ENCODE assay signal across 15 cellular contexts in the genomic region with DNA sequence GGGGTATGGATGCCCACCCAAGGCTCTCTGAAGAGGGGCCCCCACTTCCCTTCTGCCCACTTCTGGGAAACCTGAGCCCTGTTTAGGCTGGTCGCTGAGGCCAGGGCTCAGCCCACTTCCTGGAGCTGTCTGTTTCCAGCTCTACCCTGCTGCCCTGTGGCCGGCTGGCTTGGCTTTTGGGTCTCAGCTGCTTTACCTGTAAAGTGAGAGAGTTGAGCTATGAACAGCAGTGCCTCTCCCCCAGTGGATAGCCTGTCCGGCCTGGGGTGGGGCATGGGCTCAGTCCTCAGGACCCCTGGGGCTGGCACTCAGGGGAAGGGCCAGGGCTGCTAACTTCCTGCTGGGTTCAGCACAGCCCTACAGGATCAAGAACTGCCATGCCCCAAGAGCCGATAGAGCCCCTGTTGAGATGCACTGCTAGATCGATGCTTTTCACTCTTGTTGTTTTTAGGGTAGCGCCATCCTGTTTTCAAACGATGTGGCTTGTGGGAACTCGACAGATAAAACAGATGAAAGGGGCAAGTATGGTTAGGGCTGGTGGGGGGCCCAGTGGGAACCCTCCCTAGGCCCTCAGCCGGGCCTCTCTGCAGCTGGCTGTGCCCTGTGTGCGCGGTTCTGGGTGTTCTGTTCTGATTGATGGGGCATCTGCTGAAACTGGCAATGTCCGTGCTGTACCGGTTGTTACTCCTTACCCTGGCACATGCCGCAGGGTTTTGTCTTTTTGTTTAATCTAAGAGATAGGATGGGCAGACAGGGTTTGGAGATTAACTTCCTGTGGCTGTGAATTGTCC. TPM values are rescaled to one million over a fixed set of nuclear protein-coding genes. Genes with fewer than 3 reads are reported as not detected.
A peak's percentile ranks its signal among the peaks of the same experiment; 100 is the strongest.
DNase-seq lines count a peak whose midpoint lies in the region; ATAC-seq and TF ChIP-seq lines count a peak whose summit lies in the region.
"Had no signal": no experiment of that assay in that cellular context is flagged by ENCODE, and none has a peak within 500 bp of the region (broad histone marks: within the 10 kb centered on the region; RNA-seq: fewer than 3 reads in every experiment).

No MANE protein-coding gene starts in this region.

- peak overlapping the region; percentile 7 for H3K18ac ChIP-seq in mesendoderm (ENCODE audit: low read length)

- no peak overlapping the region for H2BK5ac ChIP-seq in mesendoderm (ENCODE audit: low read length)

- H3K56ac ChIP-seq in mesendoderm (ENCODE audit: low read length), result peak overlapping the region; percentile 46

- H3K9me3 Mint-ChIP-seq in activated naive CD8-positive, alpha-beta T cell treated with anti-CD3 and anti-CD28 coated beads for 36 hours, result no peaks in the 10 kb centered on the region
- H3K9me3 Mint-ChIP-seq: brain; stimulated activated naive B cell treated with anti-CD40 and anti-IgM and Interleukin-4, amounts not matched to agents 10 μg/mL and 1 μg/mL and 100 μg/mL, for 72 hours had no signal

- H3K27me3 ChIP-seq in ACC112 (ENCODE audit: insufficient read depth, low read length) (no peaks in the 10 kb centered on the region), HCT116 (ENCODE audit: insufficient read depth, low read length) (no peaks in the 10 kb centered on the region), mesendoderm (ENCODE audit: insufficient read depth, low read length, poor library complexity) (no peaks in the 10 kb centered on the region)

- H2BK15ac ChIP-seq in mesendoderm (replicated peaks; ENCODE audit: low read depth), result no peak overlapping the region

- H4K8ac ChIP-seq in mesendoderm (ENCODE audit: low read depth, low read length), result no peak overlapping the region

- no TSS peak for BruUV-seq in HCT116 (replicated peaks; lab: Mats Ljungman, UMichigan)

- no peaks in the 10 kb centered on the region for H3K27me3 Mint-ChIP-seq in activated naive CD8-positive, alpha-beta T cell treated with anti-CD3 and anti-CD28 coated beads for 36 hours

- H3K36me3 ChIP-seq in ACC112 (ENCODE audit: insufficient read depth, low read length), result no peaks in the 10 kb centered on the region
- H3K36me3 ChIP-seq in HCT116 (ENCODE audit: control insufficient read depth in 1 of 2, insufficient read depth in 2 of 2, low read length in 2 of 2), result no peaks in the 10 kb centered on the region
- no peaks in the 10 kb centered on the region for H3K36me3 ChIP-seq in mesendoderm (ENCODE audit: control insufficient read depth, insufficient read depth, low read length)

- H3K9ac ChIP-seq in HCT116 (ENCODE audit: low read length), result no peak overlapping the region
- H3K9ac ChIP-seq in mesendoderm (ENCODE audit: low read length), result no peak overlapping the region
- H3K9ac ChIP-seq: parathyroid adenoma had no signal

- intact Hi-C loops in HCT116 (cut with micrococcal nuclease), result no loop called here

- no peak overlapping the region for H3K4ac ChIP-seq in mesendoderm (ENCODE audit: low read depth, low read length)

- H3K79me1 ChIP-seq in mesendoderm (ENCODE audit: low read length), result no peaks in the 10 kb centered on the region

- no peak for TF ChIP-seq POLR2A in HCT116 (IDR thresholded peaks at IDR 0.05; ENCODE audit: borderline replicate concordance, extremely low read depth, insufficient read depth, insufficient read length)

- CTCF ChIA-PET in HCT116 (lab: Charles Lee), result no interaction called here

- RAD21 ChIA-PET in HCT116 (lab: Charles Lee; ENCODE audit: low non-redundant PET in 1 of 2, low total read pairs in 2 of 2, uncharacterized antibody in 2 of 2, unreplicated experiment in 2 of 2), result no interaction called here

- peak overlapping the region; percentile 40 for H3K4me3 Mint-ChIP-seq in activated naive CD8-positive, alpha-beta T cell treated with anti-CD3 and anti-CD28 coated beads for 36 hours
- H3K4me3 Mint-ChIP-seq: stimulated activated naive B cell treated with anti-CD40 and anti-IgM and Interleukin-4, amounts not matched to agents 10 μg/mL and 1 μg/mL and 100 μg/mL, for 72 hours had no signal

- no peak for DNase-seq in HCT116 (ENCODE audit: low read depth, low spot score)
- peak; percentile 18 for DNase-seq in activated naive CD8-positive, alpha-beta T cell treated with anti-CD3 and anti-CD28 coated beads for 36 hours
- no peak for DNase-seq in mesendoderm
- DNase-seq in OCI-M1 (lab: John Stamatoyannopoulos, UW), result no peak
- DNase-seq in GM19240 (ENCODE audit: insufficient read length, low spot score), result no peak
- DNase-seq: NCI-H2081; stimulated activated CD4-positive, alpha-beta T cell treated with anti-CD3 and anti-CD28 coated beads, Interleukin-1b, Interleukin-23, amount 100 ng/mL, for 48 hours; stimulated activated naive B cell treated with anti-CD40 and anti-IgM and Interleukin-4, amounts not matched to agents 10 μg/mL and 1 μg/mL and 100 μg/mL, for 72 hours had no signal

- 0 out of 2 replicates have a peak, but pooled peaks have one; percentile 22 for ATAC-seq in HCT116
- ATAC-seq in GM21737 (IDR thresholded peaks at IDR 0.05; ENCODE audit: unreplicated experiment), result no peak
- no peak for ATAC-seq in HG02981 (IDR thresholded peaks at IDR 0.05; ENCODE audit: unreplicated experiment)
- ATAC-seq: stimulated activated naive B cell treated with anti-CD40 and anti-IgM and Interleukin-4, amounts not matched to agents 10 μg/mL and 1 μg/mL and 100 μg/mL, for 72 hours had no signal

- no peak for TF ChIP-seq CTCF in HCT116 (IDR thresholded peaks at IDR 0.05 in 2 of 3, conservative IDR thresholded peaks at IDR 0.05 in 1 of 3; ENCODE audit: borderline replicate concordance in 1 of 3, insufficient read depth in 1 of 3, low read depth in 2 of 3, low read length in 2 of 3)

- peaks cover 25% of the 10 kb centered on the region for H3K4me1 Mint-ChIP-seq in activated naive CD8-positive, alpha-beta T cell treated with anti-CD3 and anti-CD28 coated beads for 36 hours

- H3K27ac ChIP-seq in ACC112 (ENCODE audit: low read depth, low read length) (no peak overlapping the region), HCT116 (ENCODE audit: low read depth, low read length) (no peak overlapping the region), mesendoderm (ENCODE audit: low read depth, low read length) (no peak overlapping the region)
- H3K27ac ChIP-seq: C4-2B, parathyroid adenoma had no signal

- no peaks in the 10 kb centered on the region for H3K9me2 ChIP-seq in HCT116 (ENCODE audit: insufficient read depth)

- no peak overlapping the region for H2BK120ac ChIP-seq in mesendoderm (ENCODE audit: low read depth, low read length)

- POLR2A ChIA-PET in HCT116 (lab: Charles Lee), result no interaction called here

- H3K27ac Mint-ChIP-seq in activated naive CD8-positive, alpha-beta T cell treated with anti-CD3 and anti-CD28 coated beads for 36 hours, result peak overlapping the region; percentile 85
- H3K27ac Mint-ChIP-seq: stimulated activated naive B cell treated with anti-CD40 and anti-IgM and Interleukin-4, amounts not matched to agents 10 μg/mL and 1 μg/mL and 100 μg/mL, for 72 hours had no signal

- no peak overlapping the region for H3K23ac ChIP-seq in mesendoderm (ENCODE audit: low read length)

- no peaks in the 10 kb centered on the region for H4K20me1 ChIP-seq in HCT116 (ENCODE audit: insufficient read depth)

- no peak overlapping the region for H4K5ac ChIP-seq in mesendoderm (ENCODE audit: low read length)

- H3K36me3 Mint-ChIP-seq in activated naive CD8-positive, alpha-beta T cell treated with anti-CD3 and anti-CD28 coated beads for 36 hours, result no peaks in the 10 kb centered on the region
- H3K36me3 Mint-ChIP-seq: brain; stimulated activated naive B cell treated with anti-CD40 and anti-IgM and Interleukin-4, amounts not matched to agents 10 μg/mL and 1 μg/mL and 100 μg/mL, for 72 hours had no signal

- WGBS in mesendoderm (ENCODE audit: extremely low coverage, insufficient coverage, low lambda C conversion rate), result no CpG with 5 or more reads among the region's 14 CpGs

- no peak overlapping the region for H3K4me3 ChIP-seq in ACC112 (ENCODE audit: low read depth, low read length)
- H3K4me3 ChIP-seq in HCT116 (replicated peaks in 1 of 2; ENCODE audit: low read depth in 1 of 2, low read length in 2 of 2), result no peak overlapping the region
- H3K4me3 ChIP-seq in mesendoderm (ENCODE audit: low read length), result no peak overlapping the region
- H3K4me3 ChIP-seq: lung had no signal

- H2AFZ ChIP-seq in ACC112 (ENCODE audit: low read length, unreplicated experiment) (peak overlapping the region; percentile 34), HCT116 (ENCODE audit: low read depth, low read length, poor library complexity, severe bottlenecking) (no peak overlapping the region)
- H2AFZ ChIP-seq: parathyroid adenoma had no signal

- peaks cover 9% of the 10 kb centered on the region for H3K4me1 ChIP-seq in ACC112 (ENCODE audit: control insufficient read depth, insufficient read depth, low read length, unreplicated experiment)
- H3K4me1 ChIP-seq in HCT116 (ENCODE audit: control insufficient read depth in 1 of 2, insufficient read depth in 2 of 2, low read length in 2 of 2), result no peaks in the 10 kb centered on the region
- peaks cover 8% of the 10 kb centered on the region for H3K4me1 ChIP-seq in mesendoderm (ENCODE audit: control insufficient read depth, low read depth, low read length)
- H3K4me1 ChIP-seq: parathyroid adenoma had no signal

- no peak for TF ChIP-seq RAD21 in HCT116 (IDR thresholded peaks at IDR 0.05; ENCODE audit: low read depth)

- no peaks in the 10 kb centered on the region for H3K79me2 ChIP-seq in ACC112 (ENCODE audit: control insufficient read depth, insufficient read depth, low read length, unreplicated experiment)
- no peaks in the 10 kb centered on the region for H3K79me2 ChIP-seq in HCT116 (ENCODE audit: insufficient read depth, low read length)
- H3K79me2 ChIP-seq in mesendoderm (ENCODE audit: control insufficient read depth, insufficient read depth, low read length), result no peaks in the 10 kb centered on the region
- H3K79me2 ChIP-seq: parathyroid adenoma had no signal

- no peak overlapping the region for H2AK5ac ChIP-seq in mesendoderm (ENCODE audit: low read length)

- no peak overlapping the region for H3K4me2 ChIP-seq in HCT116 (ENCODE audit: low read length)
- H3K4me2 ChIP-seq in mesendoderm (ENCODE audit: low read length), result no peak overlapping the region

- no peaks in the 10 kb centered on the region for H3K9me3 ChIP-seq in HCT116 (ENCODE audit: control insufficient read depth in 1 of 2, insufficient read depth in 1 of 2, low read depth in 1 of 2, low read length in 2 of 2)

TF ChIP-seq in HCT116, 20 proteins besides CTCF, POLR2A, EP300 and RAD21 (continues in another document):
- TF ChIP-seq, protein P1, sequence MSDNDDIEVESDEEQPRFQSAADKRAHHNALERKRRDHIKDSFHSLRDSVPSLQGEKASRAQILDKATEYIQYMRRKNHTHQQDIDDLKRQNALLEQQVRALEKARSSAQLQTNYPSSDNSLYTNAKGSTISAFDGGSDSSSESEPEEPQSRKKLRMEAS (IDR thresholded peaks at IDR 0.05), result no peak
- TF ChIP-seq CEBPB (IDR thresholded peaks at IDR 0.05; ENCODE audit: low read depth), result no peak

RNA-seq across cellular contexts. Expression of a gene that starts 9.9 kb away (rescaled TPM):
- total RNA-seq in HCT116 (2021; ENCODE audit: unreplicated experiment), result not detected
- 0.09 TPM in 1 of 2 replicates, not detected in the other for polyA plus RNA-seq in HCT116 (2012)
- under 1 TPM; 0.22 to 0.27 TPM for total RNA-seq in activated naive CD8-positive, alpha-beta T cell treated with anti-CD3 and anti-CD28 coated beads for 36 hours
- 0.98 TPM for polyA plus RNA-seq in mesendoderm (2013, experiment 1 of 2)
- polyA plus RNA-seq in mesendoderm (2013, experiment 2 of 2), result 0.90 TPM

RNA-seq across cellular contexts. Expression of a gene that starts 44.8 kb away (rescaled TPM):
- 28.4 TPM for total RNA-seq in HCT116 (2021; ENCODE audit: unreplicated experiment)
- 12.8 and 15.3 TPM in 2 replicates for polyA plus RNA-seq in HCT116 (2012)
- total RNA-seq in activated naive CD8-positive, alpha-beta T cell treated with anti-CD3 and anti-CD28 coated beads for 36 hours, result 10 to 100 TPM; 20.9 to 22.8 TPM
- 9.5 TPM for polyA plus RNA-seq in mesendoderm (2013, experiment 1 of 2)
- 8.5 TPM for polyA plus RNA-seq in mesendoderm (2013, experiment 2 of 2)
